ENCODE assay signal across 8 cellular contexts in the genomic region with DNA sequence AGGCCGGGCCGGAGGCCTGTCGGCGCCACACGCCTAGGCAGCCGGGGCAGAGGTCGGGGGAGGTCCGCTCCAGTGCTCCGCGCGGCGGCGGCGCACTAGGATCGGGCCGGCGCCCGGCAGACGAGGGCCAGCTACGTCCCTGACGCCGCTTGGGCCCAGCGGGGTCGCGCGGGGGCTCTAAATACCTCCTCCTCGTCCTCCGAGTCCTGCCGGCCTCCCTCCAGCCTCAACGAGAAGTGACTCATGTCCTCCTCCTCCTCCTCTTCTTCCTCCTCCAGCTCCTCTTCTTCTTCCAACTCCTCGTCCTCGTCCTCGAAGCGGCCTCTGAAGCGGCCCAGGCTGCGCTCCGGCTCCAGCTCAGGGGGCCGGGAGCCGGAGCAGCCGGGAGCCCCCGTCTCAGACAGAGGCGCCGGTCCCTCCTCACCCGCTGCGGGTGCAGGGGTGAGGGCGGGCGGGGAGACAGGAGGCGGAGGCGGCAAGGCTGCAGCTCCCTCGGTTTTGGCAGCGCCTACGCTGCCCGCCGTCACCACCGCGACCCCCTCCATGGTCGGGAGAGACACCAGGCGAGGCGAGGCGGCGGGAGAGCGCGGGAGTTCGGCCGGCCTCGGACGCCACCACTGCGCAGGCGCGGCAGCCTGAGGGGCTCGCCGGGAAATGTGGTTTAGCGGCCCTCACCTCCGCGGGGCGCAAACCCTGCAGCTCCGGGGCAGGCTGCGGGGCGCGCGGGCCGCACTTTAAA. TPM values are rescaled to one million over a fixed set of nuclear protein-coding genes. Genes with fewer than 3 reads are reported as not detected.
DNase-seq lines count a peak whose midpoint lies in the region; ATAC-seq and TF ChIP-seq lines count a peak whose summit lies in the region.

A gene with protein sequence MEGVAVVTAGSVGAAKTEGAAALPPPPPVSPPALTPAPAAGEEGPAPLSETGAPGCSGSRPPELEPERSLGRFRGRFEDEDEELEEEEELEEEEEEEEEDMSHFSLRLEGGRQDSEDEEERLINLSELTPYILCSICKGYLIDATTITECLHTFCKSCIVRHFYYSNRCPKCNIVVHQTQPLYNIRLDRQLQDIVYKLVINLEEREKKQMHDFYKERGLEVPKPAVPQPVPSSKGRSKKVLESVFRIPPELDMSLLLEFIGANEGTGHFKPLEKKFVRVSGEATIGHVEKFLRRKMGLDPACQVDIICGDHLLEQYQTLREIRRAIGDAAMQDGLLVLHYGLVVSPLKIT (minus strand): TSS at position 619 of the 739 bp plus-strand sequence. CDS start 74 bp downstream, at position 545.

- intact Hi-C loops in dendritic cell treated with granulocyte-macrophage colony-stimulating factor and Interleukin-4, amounts not matched to agents 40 ng/mL and 50 ng/mL, for 4 days (cut with micrococcal nuclease) = loop anchor here (2.0 kb wide), 1 partner anchor 16 kb away; a partner anchor contains a TSS
- intact Hi-C loops in left lung (cut with DNase I) = no loop called here

- H3K27ac Mint-ChIP-seq in dendritic cell treated with granulocyte-macrophage colony-stimulating factor and Interleukin-4, amounts not matched to agents 40 ng/mL and 50 ng/mL, for 4 days = peak within 1 kb of the TSS; percentile 91

- peaks cover 26% of the 10 kb centered on the region for H3K36me3 Mint-ChIP-seq in dendritic cell treated with granulocyte-macrophage colony-stimulating factor and Interleukin-4, amounts not matched to agents 40 ng/mL and 50 ng/mL, for 4 days (ENCODE audit: low read depth)

- H3K4me1 Mint-ChIP-seq in dendritic cell treated with granulocyte-macrophage colony-stimulating factor and Interleukin-4, amounts not matched to agents 40 ng/mL and 50 ng/mL, for 4 days (ENCODE audit: low read depth) = peaks cover 5% of the 10 kb centered on the region

- peaks cover 4 to 20% of the 10 kb centered on the region in 2 donors for H3K4me1 ChIP-seq in left lung

- H3K9me3 Mint-ChIP-seq in dendritic cell treated with granulocyte-macrophage colony-stimulating factor and Interleukin-4, amounts not matched to agents 40 ng/mL and 50 ng/mL, for 4 days = no peaks in the 10 kb centered on the region

- ATAC-seq in GM18907 (IDR thresholded peaks at IDR 0.05; ENCODE audit: unreplicated experiment) (peak; percentile 83), HG03159 (IDR thresholded peaks at IDR 0.05; ENCODE audit: unreplicated experiment) (peak; percentile 79), left lung (peak; percentile 97)

- H3K27me3 ChIP-seq in left lung = no peaks in the 10 kb centered on the region

- DNase-seq in AG10803 (ENCODE audit: low read depth) (peak; percentile 69), NCI-H524 treated with DMSO at 0.1 percent for 48 hours (lab: John Stamatoyannopoulos, UW) (peak; percentile 6), left lung (peak; percentile 78 to 94)
- peak; percentile 57 for DNase-seq in activated CD4-positive, alpha-beta T cell treated with anti-CD3 and anti-CD28 coated beads, Interleukin-2, amount 50 U/mL, for 1 hour
- peak; percentile 40 for DNase-seq in stimulated activated CD4-positive, alpha-beta T cell treated with anti-CD3 and anti-CD28 coated beads, Interleukin-2, amount 100 ng/mL, for 4 hours (ENCODE audit: low read depth)

- no peaks in the 10 kb centered on the region for H3K9me3 ChIP-seq in left lung

- peak within 1 kb of the TSS; percentile 99 for H3K4me3 Mint-ChIP-seq in dendritic cell treated with granulocyte-macrophage colony-stimulating factor and Interleukin-4, amounts not matched to agents 40 ng/mL and 50 ng/mL, for 4 days

- H3K36me3 ChIP-seq in left lung = peaks cover 0 to 28% of the 10 kb centered on the region in 2 donors

- H3K4me3 ChIP-seq in AG10803 (ENCODE audit: low read length) (peak within 1 kb of the TSS; percentile 74), left lung (peak within 1 kb of the TSS; percentile 78 to 79)

- H3K27me3 Mint-ChIP-seq in dendritic cell treated with granulocyte-macrophage colony-stimulating factor and Interleukin-4, amounts not matched to agents 40 ng/mL and 50 ng/mL, for 4 days = no peaks in the 10 kb centered on the region

- TF ChIP-seq CTCF in AG10803 (conservative IDR thresholded peaks at IDR 0.05; ENCODE audit: low read length) = peak; percentile 17; the same call in 1 of the 2 replicates
- TF ChIP-seq CTCF in left lung (IDR thresholded peaks at IDR 0.05) = no peak

- peak within 1 kb of the TSS; percentile 62 to 79 for H3K27ac ChIP-seq in left lung

RNA-seq across cellular contexts. Expression of the gene that starts here (rescaled TPM):
- total RNA-seq in left lung = 1 to 10 TPM; 7.7 to 8.5 TPM

Comparison
In these comparisons a context has a peak if more than half of its experiments do, and no peak if none do; other contexts are left out.
1. Peak in every context shown above with its lines: DNase-seq, ATAC-seq, H3K4me3 ChIP-seq and H3K27ac ChIP-seq.
2. DNase-seq: peak in every context shown above with its lines; median percentile 86 in left lung; 69 in AG10803; 57 in activated CD4-positive, alpha-beta T cell treated with anti-CD3 and anti-CD28 coated beads, Interleukin-2, amount 50 U/mL, for 1 hour; 40 in stimulated activated CD4-positive, alpha-beta T cell treated with anti-CD3 and anti-CD28 coated beads, Interleukin-2, amount 100 ng/mL, for 4 hours; 6 in NCI-H524 treated with DMSO at 0.1 percent for 48 hours.